12 cellular contexts compared by ENCODE assay signal in the genomic region with DNA sequence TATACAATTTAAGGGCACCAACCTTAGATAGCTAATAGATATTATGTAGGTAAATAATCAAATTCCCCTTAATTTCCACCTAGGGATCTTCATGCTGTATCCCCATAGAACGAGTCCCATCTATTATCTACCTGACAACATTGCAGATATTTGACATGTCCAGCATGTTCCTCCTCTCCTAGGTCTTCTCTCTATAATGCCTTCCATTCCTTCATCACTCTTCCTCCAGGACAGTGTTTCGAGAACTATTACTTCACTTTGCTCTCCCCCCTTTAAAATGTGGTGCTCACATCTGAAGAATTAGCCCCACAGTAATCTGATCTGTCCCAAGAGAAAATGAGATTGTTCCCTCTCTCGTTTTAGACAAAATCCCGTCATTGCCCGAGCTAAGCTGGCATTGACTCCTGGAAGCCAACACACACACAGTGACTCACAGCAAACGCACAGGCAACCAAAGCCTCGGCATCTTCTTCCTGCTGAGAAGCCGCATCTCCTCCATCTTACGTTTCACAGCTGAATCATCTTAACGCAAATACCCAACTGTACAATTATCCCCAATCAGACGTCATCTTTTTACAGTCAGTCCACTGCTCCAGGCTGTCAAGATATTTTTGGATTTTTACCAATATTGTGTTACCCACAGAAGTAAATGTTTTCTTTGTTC.
DNase-seq lines count a peak whose midpoint lies in the region; ATAC-seq, FAIRE-seq and TF ChIP-seq lines count a peak whose summit lies in the region.
"Had no signal": no experiment of that assay in that cellular context is flagged by ENCODE, and none has a peak within 500 bp of the region (broad histone marks: within the 10 kb centered on the region; RNA-seq: fewer than 3 reads in every experiment).

No MANE protein-coding gene starts in this region.

- H3K4me3 ChIP-seq in epithelial cell of esophagus (ENCODE audit: low read length), result no peak overlapping the region

- no peak for ATAC-seq in GM19397 (IDR thresholded peaks at IDR 0.05; ENCODE audit: unreplicated experiment)
- no peak for ATAC-seq in GM21717 (IDR thresholded peaks at IDR 0.05; ENCODE audit: unreplicated experiment)

- TF ChIP-seq CTCF in epithelial cell of esophagus (IDR thresholded peaks at IDR 0.05; ENCODE audit: insufficient read depth, low read depth, low read length, missing control alignments), result no peak

- FAIRE-seq in RCC 7860 (lab: Jason Lieb, UNC), result peak; percentile 88

- DNase-seq in NCI-H2171 treated with DMSO at 0.1 percent for 48 hours (lab: John Stamatoyannopoulos, UW) (peak; percentile 37), NCI-H2171 (lab: John Stamatoyannopoulos, UW) (no peak), RCC 7860 (ENCODE audit: low spot score) (peak; percentile 90), epithelial cell of esophagus (ENCODE audit: low read depth) (peak; percentile 89), smooth muscle cell of the brain vasculature (ENCODE audit: low read depth, low spot score) (peak; percentile 82), activated gamma-delta T cell (lab: John Stamatoyannopoulos, UW) (no peak)
- DNase-seq: activated T-cell treated with anti-CD3 and anti-CD28 coated beads for 4 hours; AML-193; central memory CD4-positive, alpha-beta T cell; Karpas-422 had no signal

Comparison
In these comparisons a context has a peak if more than half of its experiments do, and no peak if none do; other contexts are left out.
1. DNase-seq: peak in NCI-H2171 treated with DMSO at 0.1 percent for 48 hours (single experiment), RCC 7860 (single experiment), epithelial cell of esophagus (single experiment) and smooth muscle cell of the brain vasculature (single experiment); none in NCI-H2171 (single experiment) and activated gamma-delta T cell (single experiment).